In the genomic region with DNA sequence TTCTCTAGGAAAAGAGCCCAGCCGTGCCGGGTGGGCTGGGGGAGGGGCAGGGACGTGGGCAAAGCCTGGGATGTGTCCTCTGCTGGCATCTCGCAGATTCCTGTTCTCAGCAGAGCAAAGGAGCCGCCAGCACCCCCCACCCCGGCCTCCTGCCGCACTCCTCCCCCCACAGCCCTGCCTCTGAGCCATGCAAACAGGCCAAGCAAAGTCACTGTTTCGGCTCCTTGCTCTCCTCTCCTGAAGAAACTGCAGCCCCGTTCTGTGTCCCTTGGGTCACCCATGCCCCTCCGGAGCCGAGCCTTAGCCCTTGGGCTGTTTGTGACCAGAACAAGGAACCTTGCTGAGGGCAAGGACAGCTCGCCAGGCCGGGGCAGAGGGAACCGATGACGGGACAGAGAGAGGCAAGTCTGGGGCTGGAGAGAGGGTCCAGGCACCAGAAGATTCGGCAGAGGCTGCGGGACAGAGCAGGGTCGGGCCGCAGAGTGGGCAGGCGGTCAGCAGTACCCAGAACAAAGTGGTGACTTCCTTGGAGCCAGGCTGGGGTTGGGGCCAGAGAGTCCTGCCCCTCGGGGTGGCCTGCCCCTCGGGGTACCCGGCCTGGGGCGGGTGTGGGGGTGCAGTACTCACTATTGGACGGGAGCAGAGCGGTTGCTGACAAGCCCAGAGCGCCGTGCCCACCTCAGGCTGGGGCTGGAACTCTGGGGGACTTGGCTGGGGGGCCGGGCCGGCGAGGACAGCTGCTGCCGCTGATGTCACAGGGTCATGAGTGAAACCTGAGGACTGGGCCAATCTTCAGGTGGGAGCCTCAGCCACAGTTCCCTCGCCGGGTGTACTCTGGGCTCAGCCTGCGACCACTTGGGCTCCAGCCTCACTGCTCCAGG, we compare ENCODE assay signal across 1 cellular context.
TF ChIP-seq lines count a peak whose summit lies in the region.

No MANE protein-coding gene starts in this region.

TF ChIP-seq in GM12891, 5 proteins besides CTCF, POLR2A, EP300 and RAD21:
- no peak for TF ChIP-seq POU2F2 (IDR thresholded peaks at IDR 0.05; ENCODE audit: low read depth, low read length)
- no peak for TF ChIP-seq TAF1 (IDR thresholded peaks at IDR 0.05; ENCODE audit: low read depth, low read length)
- no peak for TF ChIP-seq PAX5 (IDR thresholded peaks at IDR 0.05; ENCODE audit: insufficient read depth, low read length, severe bottlenecking)
- no peak for TF ChIP-seq SPI1 (IDR thresholded peaks at IDR 0.05; ENCODE audit: low read depth, low read length)
- TF ChIP-seq POLR2AphosphoS5 (IDR thresholded peaks at IDR 0.05; ENCODE audit: low read depth, low read length), result no peak
